Comparison of ENCODE assay signal across 1 cellular context in genomic region chr14:54735424-54735823, GRCh38.
TF ChIP-seq lines count a peak whose summit lies in the region.

No MANE protein-coding gene starts in this region.

TF ChIP-seq in WTC11, 78 proteins besides CTCF, POLR2A, EP300 and RAD21 (continued from another document):
- TF ChIP-seq PREB (CRISPR knock-in tag; IDR thresholded peaks at IDR 0.05; ENCODE audit: borderline replicate concordance) (no peak), ZNF121 (CRISPR knock-in tag; IDR thresholded peaks at IDR 0.05) (no peak), E2F5 (CRISPR knock-in tag; IDR thresholded peaks at IDR 0.05) (no peak), SP1 (CRISPR knock-in tag; conservative IDR thresholded peaks at IDR 0.05) (no peak), RORB (CRISPR knock-in tag; IDR thresholded peaks at IDR 0.05) (no peak), FOXP4 (CRISPR knock-in tag; IDR thresholded peaks at IDR 0.05) (no peak), CREB1 (CRISPR knock-in tag; IDR thresholded peaks at IDR 0.05) (no peak), E2F1 (CRISPR knock-in tag; IDR thresholded peaks at IDR 0.05) (no peak), NR2C2 (CRISPR knock-in tag; IDR thresholded peaks at IDR 0.05) (no peak)
